ENCODE assay signal across 10 cellular contexts in the genomic region with DNA sequence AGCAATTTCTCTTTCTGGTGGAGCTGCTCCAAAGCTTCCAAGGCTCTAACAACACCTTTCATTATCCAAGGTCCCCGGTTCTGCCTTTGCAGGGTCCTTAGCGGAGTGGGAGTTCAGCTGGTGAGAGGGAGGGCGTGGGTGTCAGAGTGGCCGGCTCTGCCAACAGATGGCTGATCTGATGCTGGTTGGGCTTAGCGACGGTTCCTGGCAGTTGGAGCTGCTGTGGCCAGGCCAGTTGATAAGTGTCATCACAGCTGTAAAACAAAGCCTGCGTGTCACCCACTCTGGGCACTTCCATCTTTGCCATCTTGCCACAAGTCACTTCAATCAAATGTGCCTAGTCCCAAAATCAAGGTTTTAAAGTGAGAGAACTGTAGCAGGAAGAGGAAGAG. TPM values are rescaled to one million over a fixed set of nuclear protein-coding genes. Genes with fewer than 3 reads are reported as not detected.
DNase-seq lines count a peak whose midpoint lies in the region; ATAC-seq, FAIRE-seq and TF ChIP-seq lines count a peak whose summit lies in the region.
"Had no signal": no experiment of that assay in that cellular context is flagged by ENCODE, and none has a peak within 500 bp of the region (broad histone marks: within the 10 kb centered on the region; RNA-seq: fewer than 3 reads in every experiment).

No MANE protein-coding gene starts in this region.

- H3K36me3 ChIP-seq in heart left ventricle, result no peaks in the 10 kb centered on the region
- no peaks in the 10 kb centered on the region for H3K36me3 ChIP-seq in skeletal muscle tissue (ENCODE audit: control insufficient read depth in 3 of 3, insufficient read depth in 3 of 3, low read length in 3 of 3)

- H3K27ac ChIP-seq in heart left ventricle (peak overlapping the region; percentile 57 to 95 (median 81)), skeletal muscle tissue (ENCODE audit: low read depth, low read length) (peak overlapping the region; percentile 47)

- H3K4me1 ChIP-seq in heart left ventricle, result peaks cover 0 to 63% (median 27%) of the 10 kb centered on the region in 12 donors
- H3K4me1 ChIP-seq in skeletal muscle tissue (ENCODE audit: control insufficient read depth in 3 of 3, insufficient read depth in 3 of 3, low read length in 3 of 3), result peaks cover 2 to 7% (median 4%) of the 10 kb centered on the region in 3 donors

- in situ Hi-C loops in GM13977 (cut with MboI; ENCODE audit: low pct_unique_long_range_greater_than_20kb, low sequenced_read_pairs, unreplicated experiment), result no loop called here

- intact Hi-C loops in heart left ventricle (cut with DNase I), result loop anchor here in 5 of 10 donors (2.0 to 10.0 kb wide), 2 partner anchors 91 to 95 kb away; no protein-coding TSS in a partner anchor

- no peaks in the 10 kb centered on the region for H3K9me3 ChIP-seq in heart left ventricle
- no peaks in the 10 kb centered on the region for H3K9me3 ChIP-seq in skeletal muscle tissue (ENCODE audit: control insufficient read depth in 3 of 3, low read length in 3 of 3)

- H3K9ac ChIP-seq in skeletal muscle tissue (ENCODE audit: low read depth in 1 of 3, low read length in 3 of 3), result no peak overlapping the region

- ATAC-seq in heart left ventricle, result peak; percentile 43 to 82 (median 68)
- no peak for ATAC-seq in GM21619 (IDR thresholded peaks at IDR 0.05; ENCODE audit: unreplicated experiment)

- TF ChIP-seq POLR2A in heart left ventricle (IDR thresholded peaks at IDR 0.05) (no peak), H54 (IDR thresholded peaks at IDR 0.05; ENCODE audit: low read depth, low read length) (no peak)

- peak; percentile 28 for DNase-seq in GM04503 (ENCODE audit: low read depth)
- DNase-seq in RPMI7951 (ENCODE audit: low read depth), result peak; percentile 29
- peak; percentile 35 to 75 (median 68) for DNase-seq in heart left ventricle
- DNase-seq in activated CD4-positive, alpha-beta T cell treated with anti-CD3 and anti-CD28 coated beads, Interleukin-2, amount 50 U/mL, for 1 hour, result no peak
- no peak for DNase-seq in H54 (ENCODE audit: insufficient read length, low spot score)
- DNase-seq in GM13977 (ENCODE audit: low spot score), result no peak

- no peak for FAIRE-seq in H54 (lab: Jason Lieb, UNC)
- FAIRE-seq: H1, islet of Langerhans had no signal

- H3K27me3 ChIP-seq in heart left ventricle (no peaks in the 10 kb centered on the region), skeletal muscle tissue (ENCODE audit: control insufficient read depth in 3 of 3, insufficient read depth in 3 of 3, low read length in 3 of 3) (no peaks in the 10 kb centered on the region)

- TF ChIP-seq CTCF in heart left ventricle (IDR thresholded peaks at IDR 0.05) (no peak), GM13977 (IDR thresholded peaks at IDR 0.05; ENCODE audit: extremely low read depth, insufficient read depth, missing control alignments) (no peak)

- H3K4me3 ChIP-seq in heart left ventricle (peak overlapping the region in 3 of 12 donors; percentile 4 to 39 (median 27)), skeletal muscle tissue (ENCODE audit: low read length in 3 of 3) (no peak overlapping the region)

- 8 to 20% (median 15%) methylated on average over 5 to 7 of the region's 7 CpGs for WGBS in heart left ventricle, 4 donors

RNA-seq across cellular contexts. Expression of a gene that starts 36.3 kb away (rescaled TPM):
- total RNA-seq in RPMI7951 (2014; rRNA removed; shearing (Covaris generic)), result 3.8 and 6.4 TPM in 2 replicates
- total RNA-seq in heart left ventricle (10 to 100 TPM in 8 of 9 donors, 1 to 10 TPM in 1; 9.7 to 37.0 (median 14.6) TPM), skeletal muscle tissue (4.7 TPM)
- polyA plus RNA-seq in heart left ventricle, result 1 to 10 TPM; 8.6 to 8.7 TPM

Comparison
In these comparisons a context has a peak if more than half of its experiments do, and no peak if none do; other contexts are left out.
1. DNase-seq: peak in GM04503 (single experiment), RPMI7951 (single experiment) and heart left ventricle (5 of 5); none in activated CD4-positive, alpha-beta T cell treated with anti-CD3 and anti-CD28 coated beads, Interleukin-2, amount 50 U/mL, for 1 hour (single experiment), H54 (single experiment) and GM13977 (single experiment).